30 cellular contexts compared by ENCODE assay signal in the genomic region with DNA sequence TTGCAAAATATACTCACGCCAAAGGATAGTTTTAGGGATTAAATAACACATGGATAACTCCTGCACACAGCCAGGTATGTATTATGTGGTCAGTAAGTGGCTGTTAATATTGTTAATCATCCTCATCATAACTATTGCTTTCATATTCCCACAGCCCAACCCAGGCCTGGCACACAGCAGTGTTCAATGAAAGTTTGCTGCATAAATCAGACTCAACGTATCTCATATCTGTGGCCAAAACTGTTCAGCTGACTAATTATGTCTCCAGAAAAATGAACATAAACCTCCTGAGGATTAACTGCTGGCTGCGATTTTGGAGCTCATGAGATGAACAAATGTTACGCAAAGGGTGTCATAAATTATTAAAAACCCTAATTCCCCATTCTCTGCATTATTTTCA. TPM values are rescaled to one million over a fixed set of nuclear protein-coding genes. Genes with fewer than 3 reads are reported as not detected.
"Had no signal": no experiment of that assay in that cellular context is flagged by ENCODE, and none has a peak within 500 bp of the region (broad histone marks: within the 10 kb centered on the region; RNA-seq: fewer than 3 reads in every experiment).

No MANE protein-coding gene starts in this region.

- H3K4me3 ChIP-seq: adrenal gland, cardiac muscle cell, SJCRH30, SK-N-MC had no signal

- H3K36me3 ChIP-seq: adrenal gland, brain microvascular endothelial cell, cardiac muscle cell, SJCRH30 had no signal

- H3K9me3 ChIP-seq: adrenal gland had no signal

- H3K27me3 ChIP-seq: adrenal gland, brain microvascular endothelial cell, cardiac muscle cell had no signal

- ATAC-seq: activated CD8-positive, alpha-beta T cell treated with anti-CD3 and anti-CD28 coated beads for 36 hours; activated naive CD4-positive, alpha-beta T cell treated with anti-CD3 and anti-CD28 coated beads, Interleukin-2, amount 50 U/mL, for 72 hours; Panc1 had no signal

- DNase-seq: activated CD4-positive, alpha-beta T cell treated with anti-CD3 and anti-CD28 coated beads, Interleukin-2, amount 10 ng/mL, durations not matched to agents 24 days and 14 days; activated CD4-positive, alpha-beta T cell treated with anti-CD3 and anti-CD28 coated beads, Interleukin-2, amount 50 U/mL, for 4 hours; activated CD8-positive, alpha-beta T cell treated with anti-CD3 and anti-CD28 coated beads for 36 hours; activated gamma-delta T cell; activated naive CD4-positive, alpha-beta T cell treated with Interleukin-2 at 50 U/mL for 16 hours; activated T-cell treated with anti-CD3 and anti-CD28 coated beads, Interleukin-2, amount 50 U/mL, for 24 hours; adrenal gland; anterior cingulate cortex; brain microvascular endothelial cell; Karpas-422; KBM-7; NCI-H1048; NCI-H1105 treated with DMSO at 0.1 percent for 48 hours; NCI-H1436; NCI-H1694; NCI-H1930; NCI-H2081 treated with DMSO at 0.1 percent for 48 hours; NCI-H226; NCI-H446 treated with DMSO at 0.1 percent for 48 hours; NCI-H524; SHP77; SJCRH30; T1000 had no signal

- H3K4me1 ChIP-seq: adrenal gland, SJCRH30 had no signal

- H3K27ac ChIP-seq: adrenal gland, brain microvascular endothelial cell, cardiac muscle cell, SJCRH30, SK-N-MC had no signal

RNA-seq across cellular contexts. Expression of gene ABCC8, which starts 17.4 kb away (rescaled TPM):
- total RNA-seq: activated CD4-positive, alpha-beta T cell treated with anti-CD3 and anti-CD28 coated beads, Interleukin-2, amount 10 ng/mL, durations not matched to agents 24 days and 14 days; activated CD8-positive, alpha-beta T cell treated with anti-CD3 and anti-CD28 coated beads for 36 hours; activated naive CD4-positive, alpha-beta T cell treated with anti-CD3 and anti-CD28 coated beads, Interleukin-2, amount 50 U/mL, for 72 hours; MCF 10A; RPMI7951; SJCRH30; T-helper 1 cell treated with Interleukin-12 subunit alpha and Interleukin-12 subunit beta and Interleukin-4 antibody, amounts not matched to agents 30 ng/mL and 1 ng/mL, for 36 hours had no signal
